ENCODE assay signal across 2 cellular contexts in genomic region chr3:67377299-67377698, GRCh38.
TF ChIP-seq lines count a peak whose summit lies in the region.

No MANE protein-coding gene starts in this region.

TF ChIP-seq in GM23338, 12 proteins besides CTCF, POLR2A, EP300 and RAD21:
- TF ChIP-seq ZNF462 (CRISPR knock-in tag; IDR thresholded peaks at IDR 0.05) = no peak
- TF ChIP-seq, protein P1, sequence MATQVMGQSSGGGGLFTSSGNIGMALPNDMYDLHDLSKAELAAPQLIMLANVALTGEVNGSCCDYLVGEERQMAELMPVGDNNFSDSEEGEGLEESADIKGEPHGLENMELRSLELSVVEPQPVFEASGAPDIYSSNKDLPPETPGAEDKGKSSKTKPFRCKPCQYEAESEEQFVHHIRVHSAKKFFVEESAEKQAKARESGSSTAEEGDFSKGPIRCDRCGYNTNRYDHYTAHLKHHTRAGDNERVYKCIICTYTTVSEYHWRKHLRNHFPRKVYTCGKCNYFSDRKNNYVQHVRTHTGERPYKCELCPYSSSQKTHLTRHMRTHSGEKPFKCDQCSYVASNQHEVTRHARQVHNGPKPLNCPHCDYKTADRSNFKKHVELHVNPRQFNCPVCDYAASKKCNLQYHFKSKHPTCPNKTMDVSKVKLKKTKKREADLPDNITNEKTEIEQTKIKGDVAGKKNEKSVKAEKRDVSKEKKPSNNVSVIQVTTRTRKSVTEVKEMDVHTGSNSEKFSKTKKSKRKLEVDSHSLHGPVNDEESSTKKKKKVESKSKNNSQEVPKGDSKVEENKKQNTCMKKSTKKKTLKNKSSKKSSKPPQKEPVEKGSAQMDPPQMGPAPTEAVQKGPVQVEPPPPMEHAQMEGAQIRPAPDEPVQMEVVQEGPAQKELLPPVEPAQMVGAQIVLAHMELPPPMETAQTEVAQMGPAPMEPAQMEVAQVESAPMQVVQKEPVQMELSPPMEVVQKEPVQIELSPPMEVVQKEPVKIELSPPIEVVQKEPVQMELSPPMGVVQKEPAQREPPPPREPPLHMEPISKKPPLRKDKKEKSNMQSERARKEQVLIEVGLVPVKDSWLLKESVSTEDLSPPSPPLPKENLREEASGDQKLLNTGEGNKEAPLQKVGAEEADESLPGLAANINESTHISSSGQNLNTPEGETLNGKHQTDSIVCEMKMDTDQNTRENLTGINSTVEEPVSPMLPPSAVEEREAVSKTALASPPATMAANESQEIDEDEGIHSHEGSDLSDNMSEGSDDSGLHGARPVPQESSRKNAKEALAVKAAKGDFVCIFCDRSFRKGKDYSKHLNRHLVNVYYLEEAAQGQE (IDR thresholded peaks at IDR 0.05; ENCODE audit: unreplicated experiment) = no peak
- no peak for TF ChIP-seq ZNF114 (CRISPR knock-in tag; IDR thresholded peaks at IDR 0.05)
- TF ChIP-seq ETS1 (IDR thresholded peaks at IDR 0.05) = 0 out of 2 replicates have a peak, but pooled peaks have one; percentile 23
- no peak for TF ChIP-seq ZNF331 (CRISPR knock-in tag; IDR thresholded peaks at IDR 0.05; ENCODE audit: low read depth)

TF ChIP-seq in K562, 482 proteins besides CTCF, POLR2A, EP300 and RAD21 (continued from another document and continues in another):
- TF ChIP-seq ZNF609 (CRISPR knock-in tag; IDR thresholded peaks at IDR 0.05; ENCODE audit: borderline replicate concordance) (no peak), HDAC3 (IDR thresholded peaks at IDR 0.05; ENCODE audit: borderline replicate concordance, partially characterized antibody) (no peak), CHD4 (IDR thresholded peaks at IDR 0.05; ENCODE audit: insufficient read depth, insufficient replicate concordance, low read depth, low read length, poor library complexity, severe bottlenecking) (no peak), ATF2 (CRISPR knock-in tag; IDR thresholded peaks at IDR 0.05) (no peak), ZNF41 (CRISPR knock-in tag; conservative IDR thresholded peaks at IDR 0.05) (no peak), L3MBTL2 (IDR thresholded peaks at IDR 0.05) (no peak), ILK (tag; IDR thresholded peaks at IDR 0.05; ENCODE audit: borderline replicate concordance, low read depth) (no peak), RBM39 (optimal IDR thresholded peaks at IDR 0.05; ENCODE audit: low read depth, low read length) (no peak), POLR3A (IDR thresholded peaks at IDR 0.05; ENCODE audit: borderline replicate concordance, extremely low read depth, insufficient read depth, insufficient read length) (no peak), RBM17 (IDR thresholded peaks at IDR 0.05; ENCODE audit: borderline replicate concordance, low read depth, low read length) (no peak), RCOR1 (IDR thresholded peaks at IDR 0.05; ENCODE audit: borderline replicate concordance in 1 of 2, low read depth in 2 of 2, low read length in 2 of 2) (no peak), MAFK (IDR thresholded peaks at IDR 0.05; ENCODE audit: low read length) (no peak), TFAM (CRISPR knock-in tag; conservative IDR thresholded peaks at IDR 0.05) (no peak), GATAD2B (IDR thresholded peaks at IDR 0.05; ENCODE audit: borderline replicate concordance) (no peak), ELK3 (CRISPR knock-in tag; IDR thresholded peaks at IDR 0.05) (no peak), POLR2AphosphoS5 (IDR thresholded peaks at IDR 0.05; ENCODE audit: control insufficient read depth, insufficient read depth, low read depth, low read length) (no peak), ZNF224 (CRISPR knock-in tag; IDR thresholded peaks at IDR 0.05) (no peak), USF1 (CRISPR knock-in tag; IDR thresholded peaks at IDR 0.05) (peak; percentile 77), BHLHE40 (IDR thresholded peaks at IDR 0.05; ENCODE audit: low read length) (no peak), C11orf30 (IDR thresholded peaks at IDR 0.05; ENCODE audit: low read depth) (no peak), TRIM24 (IDR thresholded peaks at IDR 0.05) (no peak), ZBTB7A (IDR thresholded peaks at IDR 0.05; ENCODE audit: borderline replicate concordance, control insufficient read depth, low read depth, low read length) (no peak), YBX1 (IDR thresholded peaks at IDR 0.05) (no peak), SAFB2 (IDR thresholded peaks at IDR 0.05; ENCODE audit: borderline replicate concordance, low read depth, low read length, severe bottlenecking) (no peak), SLC30A9 (CRISPR knock-in tag; IDR thresholded peaks at IDR 0.05) (no peak), NR2C2 (CRISPR knock-in tag; IDR thresholded peaks at IDR 0.05) (no peak), NR2C2 (tag; IDR thresholded peaks at IDR 0.05) (peak; percentile 56; the same call in 1 of the 2 replicates), NR2C1 (IDR thresholded peaks at IDR 0.05) (0 out of 2 replicates have a peak, but pooled peaks have one; percentile 20), NR2C1 (tag; IDR thresholded peaks at IDR 0.05) (peak; percentile 77), CEBPB (tag; IDR thresholded peaks at IDR 0.05) (no peak), MAFF (IDR thresholded peaks at IDR 0.05; ENCODE audit: low read length) (no peak), HDAC2 (IDR thresholded peaks at IDR 0.05) (no peak), USF2 (CRISPR knock-in tag; IDR thresholded peaks at IDR 0.05) (peak; percentile 81), TARDBP (IDR thresholded peaks at IDR 0.05) (no peak)
- TF ChIP-seq, protein P2, sequence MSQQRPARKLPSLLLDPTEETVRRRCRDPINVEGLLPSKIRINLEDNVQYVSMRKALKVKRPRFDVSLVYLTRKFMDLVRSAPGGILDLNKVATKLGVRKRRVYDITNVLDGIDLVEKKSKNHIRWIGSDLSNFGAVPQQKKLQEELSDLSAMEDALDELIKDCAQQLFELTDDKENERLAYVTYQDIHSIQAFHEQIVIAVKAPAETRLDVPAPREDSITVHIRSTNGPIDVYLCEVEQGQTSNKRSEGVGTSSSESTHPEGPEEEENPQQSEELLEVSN (IDR thresholded peaks at IDR 0.05; ENCODE audit: borderline replicate concordance in 1 of 2, extremely low read depth in 1 of 2, insufficient read depth in 1 of 2, insufficient read length in 1 of 2, low read depth in 1 of 2, low read length in 1 of 2, poor library complexity in 1 of 2, severe bottlenecking in 1 of 2) = no peak
- TF ChIP-seq, protein P3, sequence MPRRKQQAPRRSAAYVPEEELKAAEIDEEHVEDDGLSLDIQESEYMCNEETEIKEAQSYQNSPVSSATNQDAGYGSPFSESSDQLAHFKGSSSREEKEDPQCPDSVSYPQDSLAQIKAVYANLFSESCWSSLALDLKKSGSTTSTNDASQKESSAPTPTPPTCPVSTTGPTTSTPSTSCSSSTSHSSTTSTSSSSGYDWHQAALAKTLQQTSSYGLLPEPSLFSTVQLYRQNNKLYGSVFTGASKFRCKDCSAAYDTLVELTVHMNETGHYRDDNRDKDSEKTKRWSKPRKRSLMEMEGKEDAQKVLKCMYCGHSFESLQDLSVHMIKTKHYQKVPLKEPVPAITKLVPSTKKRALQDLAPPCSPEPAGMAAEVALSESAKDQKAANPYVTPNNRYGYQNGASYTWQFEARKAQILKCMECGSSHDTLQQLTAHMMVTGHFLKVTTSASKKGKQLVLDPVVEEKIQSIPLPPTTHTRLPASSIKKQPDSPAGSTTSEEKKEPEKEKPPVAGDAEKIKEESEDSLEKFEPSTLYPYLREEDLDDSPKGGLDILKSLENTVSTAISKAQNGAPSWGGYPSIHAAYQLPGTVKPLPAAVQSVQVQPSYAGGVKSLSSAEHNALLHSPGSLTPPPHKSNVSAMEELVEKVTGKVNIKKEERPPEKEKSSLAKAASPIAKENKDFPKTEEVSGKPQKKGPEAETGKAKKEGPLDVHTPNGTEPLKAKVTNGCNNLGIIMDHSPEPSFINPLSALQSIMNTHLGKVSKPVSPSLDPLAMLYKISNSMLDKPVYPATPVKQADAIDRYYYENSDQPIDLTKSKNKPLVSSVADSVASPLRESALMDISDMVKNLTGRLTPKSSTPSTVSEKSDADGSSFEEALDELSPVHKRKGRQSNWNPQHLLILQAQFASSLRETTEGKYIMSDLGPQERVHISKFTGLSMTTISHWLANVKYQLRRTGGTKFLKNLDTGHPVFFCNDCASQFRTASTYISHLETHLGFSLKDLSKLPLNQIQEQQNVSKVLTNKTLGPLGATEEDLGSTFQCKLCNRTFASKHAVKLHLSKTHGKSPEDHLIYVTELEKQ (CRISPR knock-in tag; IDR thresholded peaks at IDR 0.05) = no peak
- TF ChIP-seq, protein P4, sequence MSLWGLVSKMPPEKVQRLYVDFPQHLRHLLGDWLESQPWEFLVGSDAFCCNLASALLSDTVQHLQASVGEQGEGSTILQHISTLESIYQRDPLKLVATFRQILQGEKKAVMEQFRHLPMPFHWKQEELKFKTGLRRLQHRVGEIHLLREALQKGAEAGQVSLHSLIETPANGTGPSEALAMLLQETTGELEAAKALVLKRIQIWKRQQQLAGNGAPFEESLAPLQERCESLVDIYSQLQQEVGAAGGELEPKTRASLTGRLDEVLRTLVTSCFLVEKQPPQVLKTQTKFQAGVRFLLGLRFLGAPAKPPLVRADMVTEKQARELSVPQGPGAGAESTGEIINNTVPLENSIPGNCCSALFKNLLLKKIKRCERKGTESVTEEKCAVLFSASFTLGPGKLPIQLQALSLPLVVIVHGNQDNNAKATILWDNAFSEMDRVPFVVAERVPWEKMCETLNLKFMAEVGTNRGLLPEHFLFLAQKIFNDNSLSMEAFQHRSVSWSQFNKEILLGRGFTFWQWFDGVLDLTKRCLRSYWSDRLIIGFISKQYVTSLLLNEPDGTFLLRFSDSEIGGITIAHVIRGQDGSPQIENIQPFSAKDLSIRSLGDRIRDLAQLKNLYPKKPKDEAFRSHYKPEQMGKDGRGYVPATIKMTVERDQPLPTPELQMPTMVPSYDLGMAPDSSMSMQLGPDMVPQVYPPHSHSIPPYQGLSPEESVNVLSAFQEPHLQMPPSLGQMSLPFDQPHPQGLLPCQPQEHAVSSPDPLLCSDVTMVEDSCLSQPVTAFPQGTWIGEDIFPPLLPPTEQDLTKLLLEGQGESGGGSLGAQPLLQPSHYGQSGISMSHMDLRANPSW (CRISPR knock-in tag; IDR thresholded peaks at IDR 0.05) = no peak
- TF ChIP-seq, protein P5, sequence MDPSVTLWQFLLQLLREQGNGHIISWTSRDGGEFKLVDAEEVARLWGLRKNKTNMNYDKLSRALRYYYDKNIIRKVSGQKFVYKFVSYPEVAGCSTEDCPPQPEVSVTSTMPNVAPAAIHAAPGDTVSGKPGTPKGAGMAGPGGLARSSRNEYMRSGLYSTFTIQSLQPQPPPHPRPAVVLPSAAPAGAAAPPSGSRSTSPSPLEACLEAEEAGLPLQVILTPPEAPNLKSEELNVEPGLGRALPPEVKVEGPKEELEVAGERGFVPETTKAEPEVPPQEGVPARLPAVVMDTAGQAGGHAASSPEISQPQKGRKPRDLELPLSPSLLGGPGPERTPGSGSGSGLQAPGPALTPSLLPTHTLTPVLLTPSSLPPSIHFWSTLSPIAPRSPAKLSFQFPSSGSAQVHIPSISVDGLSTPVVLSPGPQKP (CRISPR knock-in tag; IDR thresholded peaks at IDR 0.05) = no peak
